In genomic region chr7:519974-520458, GRCh38 we compare ENCODE assay signal across 1 cellular context.
TF ChIP-seq lines count a peak whose summit lies in the region.

No MANE protein-coding gene starts in this region.

TF ChIP-seq in K562, 482 proteins besides CTCF, POLR2A, EP300 and RAD21 (continued from another document):
- TF ChIP-seq PRDM10 (IDR thresholded peaks at IDR 0.05; ENCODE audit: partially characterized antibody) (no peak), HMBOX1 (IDR thresholded peaks at IDR 0.05) (no peak), NR4A1 (CRISPR knock-in tag; IDR thresholded peaks at IDR 0.05) (no peak), NR4A1 (tag; IDR thresholded peaks at IDR 0.05) (no peak), ZNF444 (CRISPR knock-in tag; IDR thresholded peaks at IDR 0.05) (no peak), EP400 (IDR thresholded peaks at IDR 0.05) (no peak), ZNF561 (CRISPR knock-in tag; conservative IDR thresholded peaks at IDR 0.05) (no peak), ATF3 (IDR thresholded peaks at IDR 0.05) (no peak), ATF3 (CRISPR knock-in tag; conservative IDR thresholded peaks at IDR 0.05) (no peak), SETDB1 (IDR thresholded peaks at IDR 0.05; ENCODE audit: low read length) (no peak), LCOR (CRISPR knock-in tag; IDR thresholded peaks at IDR 0.05) (no peak), L3MBTL2 (IDR thresholded peaks at IDR 0.05) (no peak; the same call in 1 of the 2 replicates), RFX1 (IDR thresholded peaks at IDR 0.05) (no peak), EWSR1 (IDR thresholded peaks at IDR 0.05; ENCODE audit: borderline replicate concordance, low read depth, partially characterized antibody) (no peak), ZNF384 (IDR thresholded peaks at IDR 0.05; ENCODE audit: low read depth, low read length) (no peak)
